In genomic region chr16:48244080-48244862, GRCh38 we compare ENCODE assay signal across 7 cellular contexts.
DNase-seq lines count a peak whose midpoint lies in the region; ATAC-seq lines count a peak whose summit lies in the region.

TSS of gene LONP2 (plus strand) at chr16:48244300. CDS start at chr16:48244389, 89 bp downstream.

- ATAC-seq in GM18508 (IDR thresholded peaks at IDR 0.05; ENCODE audit: insufficient read depth, unreplicated experiment): peak; percentile 74
- ATAC-seq in HG02970 (IDR thresholded peaks at IDR 0.05; ENCODE audit: low FRiP score, unreplicated experiment): peak; percentile 98

- peak; percentile 51 to 69 for DNase-seq in NCI-H1930 (lab: John Stamatoyannopoulos, UW)
- DNase-seq in T1000 (lab: John Stamatoyannopoulos, UW): peak; percentile 62
- peak; percentile 95 for DNase-seq in astrocyte of the hippocampus (ENCODE audit: low read depth, low spot score)
- DNase-seq in hippocampal formation (lab: John Stamatoyannopoulos, UW): peak; percentile 81 to 88
- DNase-seq in retina: peak; percentile 94

Comparison
In these comparisons a context has a peak if more than half of its experiments do, and no peak if none do; other contexts are left out.
1. Peak in every context shown above with its lines: DNase-seq and ATAC-seq.